32 cellular contexts compared by ENCODE assay signal in the genomic region with DNA sequence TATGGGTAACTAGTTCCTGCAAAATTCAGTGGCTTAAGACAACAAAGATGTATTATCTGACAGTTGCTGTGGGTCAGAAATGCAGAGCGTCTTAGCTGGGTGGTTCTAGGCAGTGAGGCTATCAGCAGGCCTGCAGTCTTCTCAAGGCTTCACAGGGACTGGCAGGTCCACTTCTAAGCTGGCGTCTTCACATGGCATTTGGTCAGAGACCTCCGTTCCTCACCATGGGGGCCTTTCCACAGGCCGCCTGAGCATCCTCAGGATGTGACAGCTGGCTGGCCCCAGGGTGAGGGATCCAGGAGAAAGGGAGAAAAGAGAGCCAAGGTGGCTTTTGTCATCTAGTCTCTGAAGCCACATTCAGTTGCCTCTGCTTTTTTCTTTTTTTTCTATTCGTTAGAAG. TPM values are rescaled to one million over a fixed set of nuclear protein-coding genes. Genes with fewer than 3 reads are reported as not detected.
"Had no signal": no experiment of that assay in that cellular context is flagged by ENCODE, and none has a peak within 500 bp of the region (broad histone marks: within the 10 kb centered on the region; RNA-seq: fewer than 3 reads in every experiment).

No MANE protein-coding gene starts in this region.

- DNase-seq: activated effector memory CD4-positive, alpha-beta T cell treated with anti-CD3 and anti-CD28 coated beads, Interleukin-2, amount 50 U/mL, for 16 hours; activated effector memory CD4-positive, alpha-beta T cell treated with Interleukin-2 at 50 U/mL for 16 hours; activated gamma-delta T cell; activated gamma-delta T cell treated with Interleukin-2 at 50 U/mL for 16 hours; activated naive CD4-positive, alpha-beta T cell; activated naive CD4-positive, alpha-beta T cell treated with anti-CD3 and anti-CD28 coated beads for 36 hours; activated naive CD4-positive, alpha-beta T cell treated with anti-CD3 and anti-CD28 coated beads, Interleukin-2, amount 10 ng/mL, durations not matched to agents 7 days and 5 days; activated naive CD4-positive, alpha-beta T cell treated with anti-CD3 and anti-CD28 coated beads, Interleukin-2, amount 50 U/mL, for 16 hours; activated naive CD4-positive, alpha-beta T cell treated with Interleukin-2 at 50 U/mL for 16 hours; activated naive CD8-positive, alpha-beta T cell treated with anti-CD3 and anti-CD28 coated beads for 36 hours; activated naive CD8-positive, alpha-beta T cell treated with anti-CD3 and anti-CD28 coated beads, Interleukin-2, amount 10 ng/mL, durations not matched to agents 7 days and 5 days; activated naive CD8-positive, alpha-beta T cell treated with anti-CD3 and anti-CD28 coated beads, Interleukin-2, amount 50 U/mL, for 24 hours; activated T-cell treated with anti-CD3 and anti-CD28 coated beads, Interleukin-2, amount 50 U/mL, for 24 hours; activated T-cell treated with anti-CD3 and anti-CD28 coated beads, Interleukin-2, amount 50 U/mL, for 4 hours; activated T-cell treated with anti-CD3 and anti-CD28 coated beads, Interleukin-2, amount 50 U/mL, for 48 hours; activated T-cell treated with anti-CD3 and anti-CD28 coated beads, Interleukin-2, amount 50 U/mL, for 72 hours; adrenal gland; amniotic stem cell; amygdala; anterior cingulate cortex; aorta; body of pancreas; brain microvascular endothelial cell; central memory CD4-positive, alpha-beta T cell; colonic mucosa had no signal

RNA-seq across cellular contexts. Expression of a gene that starts 50.4 kb away (rescaled TPM):
- total RNA-seq: activated naive CD4-positive, alpha-beta T cell treated with anti-CD3 and anti-CD28 coated beads for 36 hours; activated naive CD4-positive, alpha-beta T cell treated with anti-CD3 and anti-CD28 coated beads, Interleukin-2, amount 50 U/mL, for 72 hours; activated naive CD8-positive, alpha-beta T cell treated with anti-CD3 and anti-CD28 coated beads for 36 hours; activated T-cell treated with anti-CD3 and anti-CD28 coated beads, Interleukin-2, amount 50 U/mL, for 4 hours; activated T-helper 1 cell treated with anti-CD3 and anti-CD28 coated beads, Interleukin-12 subunit alpha, Interleukin-12 subunit beta, Interleukin-2, Interleukin-4 antibody, amounts not matched to agents 30 ng/mL and 10 ng/mL and 1 ng/mL, durations not matched to agents 14 hours and 24 hours and 36 hours; activated T-helper 17 cell treated with anti-CD3 and anti-CD28 coated beads, Interleukin-2, amount 50 U/mL, for 72 hours; activated T-helper 2 cell treated with anti-CD3 and anti-CD28 coated beads, Interferon-gamma antibody, Interleukin-2, Interleukin-4, amounts not matched to agents 10 μg/mL and 5 μg/mL and 100 μg/mL, durations not matched to agents 14 hours and 24 hours and 36 hours; ascending aorta; bronchial epithelial cell; cardiac muscle cell had no signal
